ENCODE assay signal across 8 cellular contexts in the genomic region with DNA sequence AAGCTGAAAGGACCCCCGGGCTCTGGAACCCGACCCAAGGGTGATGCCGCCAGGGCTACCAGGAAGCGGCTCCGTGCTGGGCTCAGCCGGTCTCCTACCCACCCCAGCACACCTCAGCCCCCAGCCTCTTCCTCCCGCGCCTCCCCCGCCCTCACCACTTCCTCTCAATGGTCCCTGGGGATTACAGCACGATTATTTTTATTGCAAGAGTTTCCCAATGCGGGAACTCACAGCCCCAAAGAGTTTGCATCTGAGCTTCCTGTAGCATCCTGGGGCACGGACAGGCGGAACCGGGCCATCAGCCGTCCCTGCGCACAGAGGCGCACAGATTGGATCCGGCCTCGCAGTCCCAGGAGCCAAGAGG. TPM values are rescaled to one million over a fixed set of nuclear protein-coding genes. Genes with fewer than 3 reads are reported as not detected.
DNase-seq lines count a peak whose midpoint lies in the region; ATAC-seq and TF ChIP-seq lines count a peak whose summit lies in the region.

No MANE protein-coding gene starts in this region.

- H3K36me3 ChIP-seq in right atrium auricular region = no peaks in the 10 kb centered on the region
- H3K36me3 ChIP-seq in upper lobe of left lung = no peaks in the 10 kb centered on the region

- no peak for TF ChIP-seq EP300 in upper lobe of left lung (IDR thresholded peaks at IDR 0.05)

- H3K27me3 ChIP-seq in right atrium auricular region (peaks cover 9 to 14% of the 10 kb centered on the region in 2 donors), upper lobe of left lung (peaks cover 0 to 21% (median 12%) of the 10 kb centered on the region in 4 donors)

- 2 to 5% methylated on average over 11 to 19 of the region's 19 CpGs for WGBS in upper lobe of left lung, 2 donors

- TF ChIP-seq POLR2A in upper lobe of left lung (IDR thresholded peaks at IDR 0.05) = no peak

- POLR2A ChIA-PET in GM10248 (lab: Yijun Ruan, JAX) = no interaction called here

- DNase-seq in Right ventricle myocardium inferior (ENCODE audit: missing footprints) (peak; percentile 79), right atrium auricular region (ENCODE audit: low spot score) (no peak), T-helper 17 cell (no peak), hepatic stellate cell (ENCODE audit: low spot score) (peak; percentile 76), upper lobe of left lung (peak in 1 of 2 donors; percentile 58), GM10248 (ENCODE audit: extremely low spot score) (no peak), NCI-H2196 (lab: John Stamatoyannopoulos, UW; ENCODE audit: unreplicated experiment) (no peak)

- H3K36me3 Mint-ChIP-seq in T-helper 17 cell (ENCODE audit: low read depth) = no peaks in the 10 kb centered on the region

- CTCF ChIA-PET in GM10248 (lab: Yijun Ruan, JAX) = interaction anchor here (1.0 to 9.3 kb wide), 9 partner anchors 12 to 207 kb away, joined by 3 to 104 read pairs (median 7); a partner anchor contains a TSS

- intact Hi-C loops in Right ventricle myocardium inferior (cut with DNase I) = loop anchor here (5.0 kb wide), 1 partner anchor 129 kb away; a partner anchor contains a TSS

- H3K4me1 ChIP-seq in right atrium auricular region (peaks cover 0 to 31% of the 10 kb centered on the region in 2 donors), upper lobe of left lung (peaks cover 40 to 56% (median 51%) of the 10 kb centered on the region in 4 donors)

- H3K4me3 ChIP-seq in right atrium auricular region (peak overlapping the region in 1 of 2 donors; percentile 56), upper lobe of left lung (peak overlapping the region in 3 of 4 donors; percentile 41 to 55 (median 55))

- TF ChIP-seq CTCF in right atrium auricular region (IDR thresholded peaks at IDR 0.05) (no peak), upper lobe of left lung (IDR thresholded peaks at IDR 0.05) (no peak), GM10248 (IDR thresholded peaks at IDR 0.05; ENCODE audit: control extremely low read depth, extremely low read depth, low read depth, missing control alignments) (no peak)

- H3K27ac ChIP-seq in right atrium auricular region = no peak overlapping the region
- H3K27ac ChIP-seq in upper lobe of left lung = peak overlapping the region; percentile 24 to 83 (median 73)

- H3K9me3 ChIP-seq in right atrium auricular region = no peaks in the 10 kb centered on the region
- H3K9me3 ChIP-seq in T-helper 17 cell (ENCODE audit: control insufficient read depth, low read length, poor library complexity, severe bottlenecking) = no peaks in the 10 kb centered on the region
- peaks cover 0 to 2% (median 0%) of the 10 kb centered on the region in 4 donors for H3K9me3 ChIP-seq in upper lobe of left lung

- no peak for ATAC-seq in Right ventricle myocardium inferior
- ATAC-seq in T-helper 17 cell = no peak
- peak in 1 of 2 donors; percentile 33 for ATAC-seq in upper lobe of left lung (ENCODE audit: low FRiP score in 2 of 2)
- no peak for ATAC-seq in GM18907 (IDR thresholded peaks at IDR 0.05; ENCODE audit: unreplicated experiment)

- H3K27me3 Mint-ChIP-seq in T-helper 17 cell = no peaks in the 10 kb centered on the region

- peaks cover 34% of the 10 kb centered on the region for H3K4me1 Mint-ChIP-seq in T-helper 17 cell

- H3K27ac Mint-ChIP-seq in T-helper 17 cell = peak overlapping the region; percentile 94

- H3K4me3 Mint-ChIP-seq in T-helper 17 cell = peak overlapping the region; percentile 93

RNA-seq across cellular contexts. Expression of a gene that starts 8.7 kb away (rescaled TPM):
- total RNA-seq in Right ventricle myocardium inferior = 66.5 TPM
- total RNA-seq in right atrium auricular region = 10 to 100 TPM; 15.9 to 18.8 TPM
- total RNA-seq in T-helper 17 cell = 10 to 100 TPM; 14.0 to 15.4 TPM
- 10 to 100 TPM in 5 of 6 donors, 1 to 10 TPM in 1; 5.5 to 34.6 (median 22.8) TPM for total RNA-seq in upper lobe of left lung

RNA-seq across cellular contexts. Expression of a gene that starts 10.4 kb away (rescaled TPM):
- total RNA-seq in Right ventricle myocardium inferior (36.7 TPM), right atrium auricular region (10 to 100 TPM; 16.7 to 63.6 TPM), T-helper 17 cell (100 to 1,000 TPM; 248 to 359 TPM), upper lobe of left lung (100 to 1,000 TPM in 5 of 6 donors, 10 to 100 TPM in 1; 73.1 to 435 (median 149) TPM)

RNA-seq across cellular contexts. Expression of a gene that starts 57.6 kb away (rescaled TPM):
- 160 TPM for total RNA-seq in Right ventricle myocardium inferior
- total RNA-seq in right atrium auricular region = 100 to 1,000 TPM; 284 to 303 TPM
- 100 to 1,000 TPM in 1 of 2 donors, 10 to 100 TPM in 1; 98.4 to 123 TPM for total RNA-seq in T-helper 17 cell
- 100 to 1,000 TPM; 150 to 316 (median 247) TPM for total RNA-seq in upper lobe of left lung

Comparison
In these comparisons a context has a peak if more than half of its experiments do, and no peak if none do; other contexts are left out.
1. DNase-seq: peak in Right ventricle myocardium inferior (single experiment) and hepatic stellate cell (single experiment); none in right atrium auricular region (single experiment), T-helper 17 cell (0 of 3), GM10248 (single experiment) and NCI-H2196 (single experiment).
2. H3K27ac ChIP-seq: peak in upper lobe of left lung (4 of 4); none in right atrium auricular region (0 of 2).